ENCODE assay signal across 25 cellular contexts in genomic region chr4:80495847-80496246, GRCh38.
A peak's percentile ranks its signal among the peaks of the same experiment; 100 is the strongest.
DNase-seq lines count a peak whose midpoint lies in the region; ATAC-seq and TF ChIP-seq lines count a peak whose summit lies in the region.
"Had no signal": no experiment of that assay in that cellular context is flagged by ENCODE, and none has a peak within 500 bp of the region (broad histone marks: within the 10 kb centered on the region; RNA-seq: fewer than 3 reads in every experiment).

No MANE protein-coding gene starts in this region.

- peak; percentile 10 for DNase-seq in activated CD4-positive, alpha-beta T cell treated with anti-CD3 and anti-CD28 coated beads, Interleukin-2, amount 10 ng/mL, durations not matched to agents 24 days and 14 days
- no peak for DNase-seq in activated CD4-positive, alpha-beta T cell treated with anti-CD3 and anti-CD28 coated beads, Interleukin-2, amount 50 U/mL, for 1 hour
- DNase-seq in iPS DF 6.9 (ENCODE audit: low read depth, low spot score), result peak; percentile 20
- DNase-seq in lower lobe of right lung, result no peak
- DNase-seq in NOMO-1 (lab: John Stamatoyannopoulos, UW; ENCODE audit: unreplicated experiment in 2 of 2), result no peak
- no peak for DNase-seq in SJCRH30
- no peak for DNase-seq in DMS79 (lab: John Stamatoyannopoulos, UW)
- DNase-seq: ACHN, COR-L47, DMS79 treated with DMSO at 0.1 percent for 48 hours, GM23248, MG63, NCI-H1417, NCI-H1694 treated with DMSO at 0.1 percent for 48 hours, NCI-H2081 treated with DMSO at 0.1 percent for 48 hours, NCI-H2171 treated with DMSO at 0.1 percent for 48 hours, NCI-H524 treated with DMSO at 0.1 percent for 48 hours, Right ventricle myocardium superior, SW 1271 had no signal

- H3K4me1 ChIP-seq in HUES6 (ENCODE audit: control insufficient read depth, insufficient read depth, low read length) (no peaks in the 10 kb centered on the region), iPS DF 6.9 (ENCODE audit: control insufficient read depth, insufficient read depth, low read length) (no peaks in the 10 kb centered on the region), lower lobe of right lung (peaks cover 4% of the 10 kb centered on the region), SJCRH30 (no peaks in the 10 kb centered on the region)

- H3K36me3 ChIP-seq in HUES6 (ENCODE audit: control insufficient read depth, insufficient read depth, low read length) (peaks cover 4% of the 10 kb centered on the region; the same call in 1 of the 2 replicates), iPS DF 6.9 (ENCODE audit: control insufficient read depth, insufficient read depth, low read length) (no peaks in the 10 kb centered on the region), lower lobe of right lung (no peaks in the 10 kb centered on the region), SJCRH30 (no peaks in the 10 kb centered on the region)
- H3K36me3 ChIP-seq: MG63 had no signal

- peaks cover 28% of the 10 kb centered on the region for H3K4me1 Mint-ChIP-seq in activated CD4-positive, alpha-beta T cell treated with anti-CD3 and anti-CD28 coated beads, Interleukin-2, amount 10 ng/mL, durations not matched to agents 24 days and 14 days

- peaks cover 29% of the 10 kb centered on the region for H3K9me3 ChIP-seq in HUES6 (ENCODE audit: control insufficient read depth, insufficient read depth, low read depth, low read length)
- H3K9me3 ChIP-seq in iPS DF 6.9 (ENCODE audit: control insufficient read depth, insufficient read depth, low read length), result no peaks in the 10 kb centered on the region; the same call in 1 of the 2 replicates
- peaks cover 5% of the 10 kb centered on the region for H3K9me3 ChIP-seq in lower lobe of right lung
- no peaks in the 10 kb centered on the region for H3K9me3 ChIP-seq in SJCRH30 (replicated peaks)
- H3K9me3 ChIP-seq: MG63 had no signal

- TF ChIP-seq CTCF in lower lobe of right lung (IDR thresholded peaks at IDR 0.05), result no peak

- no peak overlapping the region for H3K4me3 ChIP-seq in HUES6 (ENCODE audit: low read depth, low read length)
- H3K4me3 ChIP-seq in iPS DF 6.9 (ENCODE audit: low read length), result no peak overlapping the region
- no peak overlapping the region for H3K4me3 ChIP-seq in lower lobe of right lung
- no peak overlapping the region for H3K4me3 ChIP-seq in SJCRH30
- H3K4me3 ChIP-seq: GM12878, GM23248, K562, MG63 had no signal

- H3K27ac ChIP-seq in HUES6 (ENCODE audit: low read depth, low read length) (peak overlapping the region; percentile 55), iPS DF 6.9 (ENCODE audit: low read length) (no peak overlapping the region), lower lobe of right lung (no peak overlapping the region), SJCRH30 (no peak overlapping the region)
- H3K27ac ChIP-seq: 22Rv1, C4-2B, GM23248 had no signal

- no peak overlapping the region for H3K4me3 Mint-ChIP-seq in activated CD4-positive, alpha-beta T cell treated with anti-CD3 and anti-CD28 coated beads, Interleukin-2, amount 10 ng/mL, durations not matched to agents 24 days and 14 days

- H3K27me3 Mint-ChIP-seq in activated CD4-positive, alpha-beta T cell treated with anti-CD3 and anti-CD28 coated beads, Interleukin-2, amount 10 ng/mL, durations not matched to agents 24 days and 14 days, result no peaks in the 10 kb centered on the region

- H3K27me3 ChIP-seq in HUES6 (ENCODE audit: control insufficient read depth, insufficient read depth, low read length) (no peaks in the 10 kb centered on the region), iPS DF 6.9 (ENCODE audit: control insufficient read depth, insufficient read depth, low read length) (no peaks in the 10 kb centered on the region), lower lobe of right lung (ENCODE audit: low read depth) (no peaks in the 10 kb centered on the region), SJCRH30 (no peaks in the 10 kb centered on the region)
- H3K27me3 ChIP-seq: MG63 had no signal

- ATAC-seq in lower lobe of right lung, result no peak
- ATAC-seq: GM12878, HepG2, K562 had no signal

- peaks cover 31% of the 10 kb centered on the region for H3K9me3 Mint-ChIP-seq in activated CD4-positive, alpha-beta T cell treated with anti-CD3 and anti-CD28 coated beads, Interleukin-2, amount 10 ng/mL, durations not matched to agents 24 days and 14 days

- no CpG with 5 or more reads among the region's 1 CpG for WGBS in iPS DF 6.9 (ENCODE audit: insufficient coverage, insufficient read length)

- no peak overlapping the region for H3K9ac ChIP-seq in HUES6 (ENCODE audit: low read length)
- H3K9ac ChIP-seq: GM23248 had no signal

- H3K36me3 Mint-ChIP-seq in activated CD4-positive, alpha-beta T cell treated with anti-CD3 and anti-CD28 coated beads, Interleukin-2, amount 10 ng/mL, durations not matched to agents 24 days and 14 days (ENCODE audit: low read depth), result no peaks in the 10 kb centered on the region

- H3K27ac Mint-ChIP-seq in activated CD4-positive, alpha-beta T cell treated with anti-CD3 and anti-CD28 coated beads, Interleukin-2, amount 10 ng/mL, durations not matched to agents 24 days and 14 days, result no peak overlapping the region

- intact Hi-C loops in activated CD4-positive, alpha-beta T cell treated with anti-CD3 and anti-CD28 coated beads, Interleukin-2, amount 10 ng/mL, durations not matched to agents 24 days and 14 days (cut with micrococcal nuclease), result no loop called here
- intact Hi-C loops in lower lobe of right lung (cut with DNase I), result no loop called here

Comparison
In these comparisons a context has a peak if more than half of its experiments do, and no peak if none do; other contexts are left out.
1. DNase-seq: peak in activated CD4-positive, alpha-beta T cell treated with anti-CD3 and anti-CD28 coated beads, Interleukin-2, amount 10 ng/mL, durations not matched to agents 24 days and 14 days (single experiment) and iPS DF 6.9 (single experiment); none in activated CD4-positive, alpha-beta T cell treated with anti-CD3 and anti-CD28 coated beads, Interleukin-2, amount 50 U/mL, for 1 hour (single experiment), lower lobe of right lung (single experiment), NOMO-1 (0 of 2), SJCRH30 (0 of 2) and DMS79 (single experiment).